In the genomic region with DNA sequence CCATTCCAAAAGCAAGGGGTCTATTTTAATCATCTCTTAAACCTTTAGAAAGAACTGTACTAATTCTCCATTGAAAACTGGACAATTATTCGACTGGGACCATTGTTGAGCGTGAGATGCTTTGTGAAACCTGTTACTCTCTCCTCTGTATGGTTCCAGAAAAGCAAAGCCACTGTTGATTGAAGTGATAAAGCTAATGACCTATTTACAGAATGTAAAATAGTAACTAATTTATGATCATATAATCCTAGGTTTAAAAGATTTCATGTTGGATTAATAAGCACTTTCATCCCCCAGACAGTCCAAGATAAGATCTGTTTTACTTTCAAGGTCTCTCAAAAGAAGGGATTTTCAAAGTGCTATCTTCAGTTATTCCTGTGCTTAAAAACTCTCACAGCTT, we compare ENCODE assay signal across 8 cellular contexts.
"Had no signal": no experiment of that assay in that cellular context is flagged by ENCODE, and none has a peak within 500 bp of the region (broad histone marks: within the 10 kb centered on the region; RNA-seq: fewer than 3 reads in every experiment).

No MANE protein-coding gene starts in this region.

- H3K4me3 ChIP-seq: GM23248, K562 had no signal

- ATAC-seq: K562 had no signal

- FAIRE-seq: HTR-8/SVneo, K562 had no signal

- H3K9ac ChIP-seq: GM23248, KMS-11 had no signal

- DNase-seq: GM23248, GOT3, H7, HCEC 1CT, IMR-90 had no signal

- H3K27ac ChIP-seq: GM23248, KMS-11 had no signal

- H2AFZ ChIP-seq: GM23248 had no signal

- H3K4me2 ChIP-seq: KMS-11 had no signal
